ENCODE assay signal across 1 cellular context in genomic region chr11:113664069-113664980, GRCh38.
A peak's percentile ranks its signal among the peaks of the same experiment; 100 is the strongest.
TF ChIP-seq lines count a peak whose summit lies in the region.

No MANE protein-coding gene starts in this region.

TF ChIP-seq in HEK293, 187 proteins besides CTCF, POLR2A, EP300 and RAD21 (continued from another document):
- no peak for TF ChIP-seq GLIS2 (tag by site-specific recombination; IDR thresholded peaks at IDR 0.05)
- TF ChIP-seq ZNF335 (tag by site-specific recombination; conservative IDR thresholded peaks at IDR 0.05), result no peak; the same call in 1 of the 2 replicates
- peak; percentile 96 for TF ChIP-seq GLIS1 (tag by site-specific recombination; IDR thresholded peaks at IDR 0.05)
- no peak for TF ChIP-seq ZNF10 (tag by site-specific recombination; IDR thresholded peaks at IDR 0.05)
- TF ChIP-seq ZNF416 (tag by site-specific recombination; IDR thresholded peaks at IDR 0.05), result no peak
- no peak for TF ChIP-seq GFI1B (tag by site-specific recombination; IDR thresholded peaks at IDR 0.05)
- no peak for TF ChIP-seq ZNF184 (tag by site-specific recombination; IDR thresholded peaks at IDR 0.05)
- TF ChIP-seq, protein P1, sequence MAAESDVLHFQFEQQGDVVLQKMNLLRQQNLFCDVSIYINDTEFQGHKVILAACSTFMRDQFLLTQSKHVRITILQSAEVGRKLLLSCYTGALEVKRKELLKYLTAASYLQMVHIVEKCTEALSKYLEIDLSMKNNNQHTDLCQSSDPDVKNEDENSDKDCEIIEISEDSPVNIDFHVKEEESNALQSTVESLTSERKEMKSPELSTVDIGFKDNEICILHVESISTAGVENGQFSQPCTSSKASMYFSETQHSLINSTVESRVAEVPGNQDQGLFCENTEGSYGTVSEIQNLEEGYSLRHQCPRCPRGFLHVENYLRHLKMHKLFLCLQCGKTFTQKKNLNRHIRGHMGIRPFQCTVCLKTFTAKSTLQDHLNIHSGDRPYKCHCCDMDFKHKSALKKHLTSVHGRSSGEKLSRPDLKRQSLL (tag by site-specific recombination; IDR thresholded peaks at IDR 0.05), result no peak
- peak; percentile 76 for TF ChIP-seq KLF10 (tag by site-specific recombination; IDR thresholded peaks at IDR 0.05)
- TF ChIP-seq KLF9 (tag by site-specific recombination; IDR thresholded peaks at IDR 0.05; ENCODE audit: low read depth), result no peak
- TF ChIP-seq, protein P2, sequence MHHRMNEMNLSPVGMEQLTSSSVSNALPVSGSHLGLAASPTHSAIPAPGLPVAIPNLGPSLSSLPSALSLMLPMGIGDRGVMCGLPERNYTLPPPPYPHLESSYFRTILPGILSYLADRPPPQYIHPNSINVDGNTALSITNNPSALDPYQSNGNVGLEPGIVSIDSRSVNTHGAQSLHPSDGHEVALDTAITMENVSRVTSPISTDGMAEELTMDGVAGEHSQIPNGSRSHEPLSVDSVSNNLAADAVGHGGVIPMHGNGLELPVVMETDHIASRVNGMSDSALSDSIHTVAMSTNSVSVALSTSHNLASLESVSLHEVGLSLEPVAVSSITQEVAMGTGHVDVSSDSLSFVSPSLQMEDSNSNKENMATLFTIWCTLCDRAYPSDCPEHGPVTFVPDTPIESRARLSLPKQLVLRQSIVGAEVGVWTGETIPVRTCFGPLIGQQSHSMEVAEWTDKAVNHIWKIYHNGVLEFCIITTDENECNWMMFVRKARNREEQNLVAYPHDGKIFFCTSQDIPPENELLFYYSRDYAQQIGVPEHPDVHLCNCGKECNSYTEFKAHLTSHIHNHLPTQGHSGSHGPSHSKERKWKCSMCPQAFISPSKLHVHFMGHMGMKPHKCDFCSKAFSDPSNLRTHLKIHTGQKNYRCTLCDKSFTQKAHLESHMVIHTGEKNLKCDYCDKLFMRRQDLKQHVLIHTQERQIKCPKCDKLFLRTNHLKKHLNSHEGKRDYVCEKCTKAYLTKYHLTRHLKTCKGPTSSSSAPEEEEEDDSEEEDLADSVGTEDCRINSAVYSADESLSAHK (tag by site-specific recombination; IDR thresholded peaks at IDR 0.05), result no peak; the same call in 1 of the 2 replicates
- TF ChIP-seq WT1 (tag by site-specific recombination; IDR thresholded peaks at IDR 0.05), result peak; percentile 94
- 0 out of 2 replicates have a peak, but pooled peaks have one; percentile 21 for TF ChIP-seq ZNF350 (tag by site-specific recombination; IDR thresholded peaks at IDR 0.05)
- peak; percentile 56; the same call in 1 of the 2 replicates for TF ChIP-seq ZEB2 (tag by site-specific recombination; IDR thresholded peaks at IDR 0.05)
- TF ChIP-seq SCRT1 (tag by site-specific recombination; IDR thresholded peaks at IDR 0.05; ENCODE audit: borderline replicate concordance), result peak; percentile 35; the same call in 1 of the 2 replicates
- TF ChIP-seq ZNF514 (tag by site-specific recombination; IDR thresholded peaks at IDR 0.05), result no peak
- peak; percentile 62; the same call in 1 of the 2 replicates for TF ChIP-seq ZNF341 (tag by site-specific recombination; IDR thresholded peaks at IDR 0.05; ENCODE audit: low read depth)
- peak; percentile 84; the same call in 1 of the 2 replicates for TF ChIP-seq HOXD13 (CRISPR knock-in tag; IDR thresholded peaks at IDR 0.05; ENCODE audit: borderline replicate concordance)
- TF ChIP-seq, protein P3, sequence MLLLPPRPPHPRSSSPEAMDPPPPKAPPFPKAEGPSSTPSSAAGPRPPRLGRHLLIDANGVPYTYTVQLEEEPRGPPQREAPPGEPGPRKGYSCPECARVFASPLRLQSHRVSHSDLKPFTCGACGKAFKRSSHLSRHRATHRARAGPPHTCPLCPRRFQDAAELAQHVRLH (tag by site-specific recombination; IDR thresholded peaks at IDR 0.05), result no peak
- TF ChIP-seq ZNF48 (tag by site-specific recombination; IDR thresholded peaks at IDR 0.05), result no peak
- no peak for TF ChIP-seq REST (tag by site-specific recombination; IDR thresholded peaks at IDR 0.05)
- no peak for TF ChIP-seq ZNF585B (tag by site-specific recombination; IDR thresholded peaks at IDR 0.05)
- TF ChIP-seq ZNF639 (tag by site-specific recombination; IDR thresholded peaks at IDR 0.05), result peak; percentile 60; the same call in 1 of the 2 replicates
- TF ChIP-seq ZNF292 (tag by site-specific recombination; IDR thresholded peaks at IDR 0.05; ENCODE audit: borderline replicate concordance, low read depth), result no peak
- no peak for TF ChIP-seq ZSCAN5A (tag by site-specific recombination; IDR thresholded peaks at IDR 0.05)
- peak; percentile 66 for TF ChIP-seq FEZF1 (tag by site-specific recombination; IDR thresholded peaks at IDR 0.05)
- TF ChIP-seq, protein P4, sequence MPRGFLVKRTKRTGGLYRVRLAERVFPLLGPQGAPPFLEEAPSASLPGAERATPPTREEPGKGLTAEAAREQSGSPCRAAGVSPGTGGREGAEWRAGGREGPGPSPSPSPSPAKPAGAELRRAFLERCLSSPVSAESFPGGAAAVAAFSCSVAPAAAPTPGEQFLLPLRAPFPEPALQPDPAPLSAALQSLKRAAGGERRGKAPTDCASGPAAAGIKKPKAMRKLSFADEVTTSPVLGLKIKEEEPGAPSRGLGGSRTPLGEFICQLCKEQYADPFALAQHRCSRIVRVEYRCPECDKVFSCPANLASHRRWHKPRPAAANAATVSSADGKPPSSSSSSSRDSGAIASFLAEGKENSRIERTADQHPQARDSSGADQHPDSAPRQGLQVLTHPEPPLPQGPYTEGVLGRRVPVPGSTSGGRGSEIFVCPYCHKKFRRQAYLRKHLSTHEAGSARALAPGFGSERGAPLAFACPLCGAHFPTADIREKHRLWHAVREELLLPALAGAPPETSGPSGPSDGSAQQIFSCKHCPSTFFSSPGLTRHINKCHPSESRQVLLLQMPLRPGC (tag by site-specific recombination; IDR thresholded peaks at IDR 0.05), result no peak
- TF ChIP-seq ZNF791 (tag by site-specific recombination; IDR thresholded peaks at IDR 0.05), result no peak
- 0 out of 2 replicates have a peak, but pooled peaks have one; percentile 22 for TF ChIP-seq ZNF501 (tag by site-specific recombination; IDR thresholded peaks at IDR 0.05)
- TF ChIP-seq ZNF302 (tag by site-specific recombination; IDR thresholded peaks at IDR 0.05; ENCODE audit: low read depth), result no peak
